1 cellular context compared by ENCODE assay signal in the genomic region with DNA sequence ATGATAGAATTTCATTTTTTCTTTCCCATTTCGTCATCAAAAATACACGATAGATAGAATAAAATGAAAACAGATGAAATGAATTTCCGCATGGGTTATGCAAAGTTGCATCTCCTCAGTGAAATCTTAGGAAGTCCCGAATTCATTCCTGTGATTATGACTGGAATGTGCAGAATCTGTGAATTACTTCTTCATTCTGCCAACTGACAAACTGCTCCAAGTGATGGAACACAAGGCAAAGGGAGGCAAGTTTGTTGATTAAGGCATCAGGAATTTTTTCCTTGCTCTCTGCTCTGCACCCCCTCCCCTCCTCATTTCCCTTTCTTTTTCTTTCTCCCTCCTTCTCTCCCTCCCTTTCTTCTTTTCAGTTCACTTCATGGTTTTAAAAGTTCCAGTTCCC.
TF ChIP-seq lines count a peak whose summit lies in the region.

No MANE protein-coding gene starts in this region.

TF ChIP-seq in GM23338, 12 proteins besides CTCF, POLR2A, EP300 and RAD21 (continued from another document):
- TF ChIP-seq, protein P1, sequence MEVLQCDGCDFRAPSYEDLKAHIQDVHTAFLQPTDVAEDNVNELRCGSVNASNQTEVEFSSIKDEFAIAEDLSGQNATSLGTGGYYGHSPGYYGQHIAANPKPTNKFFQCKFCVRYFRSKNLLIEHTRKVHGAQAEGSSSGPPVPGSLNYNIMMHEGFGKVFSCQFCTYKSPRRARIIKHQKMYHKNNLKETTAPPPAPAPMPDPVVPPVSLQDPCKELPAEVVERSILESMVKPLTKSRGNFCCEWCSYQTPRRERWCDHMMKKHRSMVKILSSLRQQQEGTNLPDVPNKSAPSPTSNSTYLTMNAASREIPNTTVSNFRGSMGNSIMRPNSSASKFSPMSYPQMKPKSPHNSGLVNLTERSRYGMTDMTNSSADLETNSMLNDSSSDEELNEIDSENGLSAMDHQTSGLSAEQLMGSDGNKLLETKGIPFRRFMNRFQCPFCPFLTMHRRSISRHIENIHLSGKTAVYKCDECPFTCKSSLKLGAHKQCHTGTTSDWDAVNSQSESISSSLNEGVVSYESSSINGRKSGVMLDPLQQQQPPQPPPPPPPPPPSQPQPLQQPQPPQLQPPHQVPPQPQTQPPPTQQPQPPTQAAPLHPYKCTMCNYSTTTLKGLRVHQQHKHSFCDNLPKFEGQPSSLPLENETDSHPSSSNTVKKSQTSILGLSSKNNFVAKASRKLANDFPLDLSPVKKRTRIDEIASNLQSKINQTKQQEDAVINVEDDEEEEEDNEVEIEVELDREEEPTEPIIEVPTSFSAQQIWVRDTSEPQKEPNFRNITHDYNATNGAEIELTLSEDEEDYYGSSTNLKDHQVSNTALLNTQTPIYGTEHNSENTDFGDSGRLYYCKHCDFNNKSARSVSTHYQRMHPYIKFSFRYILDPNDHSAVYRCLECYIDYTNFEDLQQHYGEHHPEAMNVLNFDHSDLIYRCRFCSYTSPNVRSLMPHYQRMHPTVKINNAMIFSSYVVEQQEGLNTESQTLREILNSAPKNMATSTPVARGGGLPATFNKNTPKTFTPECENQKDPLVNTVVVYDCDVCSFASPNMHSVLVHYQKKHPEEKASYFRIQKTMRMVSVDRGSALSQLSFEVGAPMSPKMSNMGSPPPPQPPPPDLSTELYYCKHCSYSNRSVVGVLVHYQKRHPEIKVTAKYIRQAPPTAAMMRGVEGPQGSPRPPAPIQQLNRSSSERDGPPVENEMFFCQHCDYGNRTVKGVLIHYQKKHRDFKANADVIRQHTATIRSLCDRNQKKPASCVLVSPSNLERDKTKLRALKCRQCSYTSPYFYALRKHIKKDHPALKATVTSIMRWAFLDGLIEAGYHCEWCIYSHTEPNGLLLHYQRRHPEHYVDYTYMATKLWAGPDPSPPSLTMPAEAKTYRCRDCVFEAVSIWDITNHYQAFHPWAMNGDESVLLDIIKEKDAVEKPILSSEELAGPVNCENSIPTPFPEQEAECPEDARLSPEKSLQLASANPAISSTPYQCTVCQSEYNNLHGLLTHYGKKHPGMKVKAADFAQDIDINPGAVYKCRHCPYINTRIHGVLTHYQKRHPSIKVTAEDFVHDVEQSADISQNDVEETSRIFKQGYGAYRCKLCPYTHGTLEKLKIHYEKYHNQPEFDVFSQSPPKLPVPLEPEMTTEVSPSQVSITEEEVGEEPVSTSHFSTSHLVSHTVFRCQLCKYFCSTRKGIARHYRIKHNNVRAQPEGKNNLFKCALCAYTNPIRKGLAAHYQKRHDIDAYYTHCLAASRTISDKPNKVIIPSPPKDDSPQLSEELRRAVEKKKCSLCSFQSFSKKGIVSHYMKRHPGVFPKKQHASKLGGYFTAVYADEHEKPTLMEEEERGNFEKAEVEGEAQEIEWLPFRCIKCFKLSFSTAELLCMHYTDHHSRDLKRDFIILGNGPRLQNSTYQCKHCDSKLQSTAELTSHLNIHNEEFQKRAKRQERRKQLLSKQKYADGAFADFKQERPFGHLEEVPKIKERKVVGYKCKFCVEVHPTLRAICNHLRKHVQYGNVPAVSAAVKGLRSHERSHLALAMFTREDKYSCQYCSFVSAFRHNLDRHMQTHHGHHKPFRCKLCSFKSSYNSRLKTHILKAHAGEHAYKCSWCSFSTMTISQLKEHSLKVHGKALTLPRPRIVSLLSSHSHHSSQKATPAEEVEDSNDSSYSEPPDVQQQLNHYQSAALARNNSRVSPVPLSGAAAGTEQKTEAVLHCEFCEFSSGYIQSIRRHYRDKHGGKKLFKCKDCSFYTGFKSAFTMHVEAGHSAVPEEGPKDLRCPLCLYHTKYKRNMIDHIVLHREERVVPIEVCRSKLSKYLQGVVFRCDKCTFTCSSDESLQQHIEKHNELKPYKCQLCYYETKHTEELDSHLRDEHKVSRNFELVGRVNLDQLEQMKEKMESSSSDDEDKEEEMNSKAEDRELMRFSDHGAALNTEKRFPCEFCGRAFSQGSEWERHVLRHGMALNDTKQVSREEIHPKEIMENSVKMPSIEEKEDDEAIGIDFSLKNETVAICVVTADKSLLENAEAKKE (CRISPR knock-in tag; IDR thresholded peaks at IDR 0.05) = no peak
TF ChIP-seq in GM23338: peak in this region for 0.
